Comparison of ENCODE assay signal across 8 cellular contexts in the genomic region with DNA sequence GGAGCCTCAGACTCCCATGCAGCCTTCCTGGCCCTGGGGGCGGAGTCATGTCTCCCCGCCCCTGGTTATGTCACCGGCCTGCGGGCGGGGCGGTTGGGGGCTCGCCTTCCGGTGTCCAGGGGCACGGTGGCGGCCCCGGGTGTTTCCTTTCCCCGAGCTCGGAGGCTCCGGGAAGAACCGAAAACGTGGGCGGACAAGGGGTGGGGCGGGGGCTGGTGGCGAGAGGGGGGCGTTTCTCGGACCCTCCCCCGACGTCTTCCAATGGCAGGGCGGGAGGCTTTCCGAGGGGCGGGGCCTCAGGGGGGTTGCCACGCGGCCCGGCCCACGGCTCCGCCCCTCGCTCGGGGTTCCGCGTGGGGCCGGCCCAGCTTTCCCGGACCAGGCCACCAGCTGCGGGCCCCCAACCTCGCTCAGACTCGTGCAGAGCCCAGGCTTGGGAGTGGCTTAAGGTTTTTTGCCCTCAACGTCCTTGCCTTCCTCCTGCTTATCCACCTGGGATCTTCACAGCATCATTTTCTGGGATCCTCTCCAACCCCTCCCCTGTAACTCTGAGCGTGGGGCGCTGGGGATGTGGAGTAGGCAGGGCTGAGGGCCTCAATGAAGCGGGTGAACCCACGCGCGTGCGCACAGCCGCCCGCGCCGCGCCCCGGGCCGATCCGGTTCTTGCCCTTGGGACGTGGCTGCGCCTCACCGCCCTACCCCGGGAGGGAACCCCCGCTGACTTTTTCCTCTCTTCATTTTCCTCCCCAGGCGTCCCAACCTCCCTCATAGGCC. TPM values are rescaled to one million over a fixed set of nuclear protein-coding genes. Genes with fewer than 3 reads are reported as not detected.
DNase-seq lines count a peak whose midpoint lies in the region; ATAC-seq, FAIRE-seq and TF ChIP-seq lines count a peak whose summit lies in the region.

No MANE protein-coding gene starts in this region.

- peaks cover 44% of the 10 kb centered on the region for H3K4me1 Mint-ChIP-seq in activated CD4-positive, alpha-beta memory T cell treated with anti-CD3 and anti-CD28 coated beads, Interleukin-2, amount 10 ng/mL, durations not matched to agents 7 days and 5 days
- H3K4me1 Mint-ChIP-seq in nephron: peaks cover 39% of the 10 kb centered on the region

- H3K27ac ChIP-seq in urinary bladder (ENCODE audit: low read depth): no peak overlapping the region

- H3K36me3 ChIP-seq in urinary bladder (ENCODE audit: insufficient read depth): no peaks in the 10 kb centered on the region

- DNase-seq in AG08395 (ENCODE audit: low spot score) (peak; percentile 92), GM18507 (ENCODE audit: extremely low spot score, insufficient read length, low read depth) (peak; percentile 68), NCI-H2227 (lab: John Stamatoyannopoulos, UW; ENCODE audit: unreplicated experiment) (peak; percentile 98), fibroblast of gingiva (ENCODE audit: low read depth) (peak; percentile 27)
- DNase-seq in activated CD4-positive, alpha-beta memory T cell treated with anti-CD3 and anti-CD28 coated beads, Interleukin-2, amount 10 ng/mL, durations not matched to agents 7 days and 5 days: peak; percentile 69

- TF ChIP-seq CTCF in nephron (IDR thresholded peaks at IDR 0.05; ENCODE audit: unreplicated experiment in 3 of 3): no peak

- H3K36me3 Mint-ChIP-seq in activated CD4-positive, alpha-beta memory T cell treated with anti-CD3 and anti-CD28 coated beads, Interleukin-2, amount 10 ng/mL, durations not matched to agents 7 days and 5 days (ENCODE audit: low read depth): peaks cover 19% of the 10 kb centered on the region
- H3K36me3 Mint-ChIP-seq in nephron (ENCODE audit: low read depth): no peaks in the 10 kb centered on the region

- ATAC-seq in HG02981 (IDR thresholded peaks at IDR 0.05; ENCODE audit: unreplicated experiment): peak; percentile 71

- FAIRE-seq in GM18507 (lab: Jason Lieb, UNC): peak; percentile 71

- no peaks in the 10 kb centered on the region for H3K9me3 Mint-ChIP-seq in activated CD4-positive, alpha-beta memory T cell treated with anti-CD3 and anti-CD28 coated beads, Interleukin-2, amount 10 ng/mL, durations not matched to agents 7 days and 5 days
- no peaks in the 10 kb centered on the region for H3K9me3 Mint-ChIP-seq in nephron

- H3K27me3 Mint-ChIP-seq in activated CD4-positive, alpha-beta memory T cell treated with anti-CD3 and anti-CD28 coated beads, Interleukin-2, amount 10 ng/mL, durations not matched to agents 7 days and 5 days: peaks cover 69% of the 10 kb centered on the region
- H3K27me3 Mint-ChIP-seq in nephron (ENCODE audit: low read depth): peaks cover 90% of the 10 kb centered on the region

- under 1% methylated on average over 62 of the region's 62 CpGs for WGBS in urinary bladder

- POLR2A ChIA-PET in activated CD4-positive, alpha-beta memory T cell treated with anti-CD3 and anti-CD28 coated beads, Interleukin-2, amount 10 ng/mL, durations not matched to agents 7 days and 5 days (lab: Charles Lee): interaction anchor here (1.1 to 1.7 kb wide), 5 partner anchors 9 to 491 kb away, joined by 3 to 6 read pairs (median 4); no protein-coding TSS in a partner anchor

- no peak overlapping the region for H3K27ac Mint-ChIP-seq in activated CD4-positive, alpha-beta memory T cell treated with anti-CD3 and anti-CD28 coated beads, Interleukin-2, amount 10 ng/mL, durations not matched to agents 7 days and 5 days
- H3K27ac Mint-ChIP-seq in nephron: no peak overlapping the region

- CTCF ChIA-PET in activated CD4-positive, alpha-beta memory T cell treated with anti-CD3 and anti-CD28 coated beads, Interleukin-2, amount 10 ng/mL, durations not matched to agents 7 days and 5 days (lab: Charles Lee): interaction anchor here (1.0 kb wide), 1 partner anchor 12 kb away, joined by 3 read pairs; no protein-coding TSS in a partner anchor

- peaks cover 2% of the 10 kb centered on the region for H3K4me1 ChIP-seq in urinary bladder (ENCODE audit: insufficient read depth)

- peak overlapping the region; percentile 32 for H3K4me3 ChIP-seq in urinary bladder (ENCODE audit: low read depth, low read length)

- H3K4me3 Mint-ChIP-seq in activated CD4-positive, alpha-beta memory T cell treated with anti-CD3 and anti-CD28 coated beads, Interleukin-2, amount 10 ng/mL, durations not matched to agents 7 days and 5 days: peak overlapping the region; percentile 70
- H3K4me3 Mint-ChIP-seq in nephron: peak overlapping the region; percentile 81 to 84 (median 82)

RNA-seq across cellular contexts. Expression of a gene that starts 2.1 kb away (rescaled TPM):
- total RNA-seq in activated CD4-positive, alpha-beta memory T cell treated with anti-CD3 and anti-CD28 coated beads, Interleukin-2, amount 10 ng/mL, durations not matched to agents 7 days and 5 days: 1 to 10 TPM; 3.2 to 4.1 TPM
- total RNA-seq in urinary bladder: 4.5 TPM
- 22.7 TPM for polyA plus RNA-seq in urinary bladder

Comparison
In these comparisons a context has a peak if more than half of its experiments do, and no peak if none do; other contexts are left out.
1. DNase-seq: peak in every context shown above with its lines; median percentile 98 in NCI-H2227; 92 in AG08395; 69 in activated CD4-positive, alpha-beta memory T cell treated with anti-CD3 and anti-CD28 coated beads, Interleukin-2, amount 10 ng/mL, durations not matched to agents 7 days and 5 days; 68 in GM18507; 27 in fibroblast of gingiva.